Comparison of ENCODE assay signal across 1 cellular context in the genomic region with DNA sequence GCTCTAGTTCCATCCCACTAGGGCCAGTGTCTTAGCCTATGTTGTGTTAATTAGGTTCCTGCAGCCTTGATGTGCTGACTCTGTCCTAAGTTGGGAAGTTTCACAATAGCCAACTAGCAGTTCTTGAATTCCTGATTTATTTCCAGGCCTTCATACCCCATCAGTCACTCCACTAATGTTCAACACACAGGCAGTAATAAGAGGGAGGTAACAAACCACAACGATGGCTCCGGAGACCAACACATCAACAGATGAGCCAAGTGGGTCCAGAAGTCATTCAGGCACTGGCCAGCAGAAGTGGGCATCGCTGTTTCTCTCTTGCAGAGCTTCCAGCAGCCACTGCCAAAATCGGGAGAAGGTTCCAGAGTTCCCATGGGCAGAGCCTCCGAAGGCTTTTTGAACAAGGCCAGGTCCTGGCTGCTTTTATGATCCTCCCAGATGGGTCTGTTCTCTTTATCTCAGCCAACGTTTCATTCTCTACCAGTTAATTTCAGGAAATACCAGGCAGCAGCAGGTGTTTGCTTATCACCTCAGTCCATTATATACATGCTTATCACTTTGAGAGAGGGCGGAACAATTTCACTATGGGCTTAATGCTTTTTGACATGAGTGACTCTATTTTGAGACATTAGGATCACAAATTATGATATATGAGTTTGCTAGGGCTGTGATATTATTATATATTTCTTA.
TF ChIP-seq lines count a peak whose summit lies in the region.

No MANE protein-coding gene starts in this region.

TF ChIP-seq in endothelial cell of umbilical vein, 7 proteins besides CTCF, POLR2A, EP300 and RAD21:
- no peak for TF ChIP-seq POLR2AphosphoS5 (IDR thresholded peaks at IDR 0.05; ENCODE audit: insufficient read depth, low read depth, low read length)
- no peak for TF ChIP-seq JUN (IDR thresholded peaks at IDR 0.05; ENCODE audit: borderline replicate concordance, insufficient read depth, insufficient read length, low read depth)
